In genomic region chr4:143232277-143232676, GRCh38 we compare ENCODE assay signal across 18 cellular contexts. TPM values are rescaled to one million over a fixed set of nuclear protein-coding genes. Genes with fewer than 3 reads are reported as not detected.
DNase-seq lines count a peak whose midpoint lies in the region; ATAC-seq, FAIRE-seq and TF ChIP-seq lines count a peak whose summit lies in the region.
"Had no signal": no experiment of that assay in that cellular context is flagged by ENCODE, and none has a peak within 500 bp of the region (broad histone marks: within the 10 kb centered on the region; RNA-seq: fewer than 3 reads in every experiment).

No MANE protein-coding gene starts in this region.

- no peaks in the 10 kb centered on the region for H3F3A ChIP-seq in GM23338 (replicated peaks; ENCODE audit: low read depth)

- no peak for TF ChIP-seq RAD21 in H1 (IDR thresholded peaks at IDR 0.05 in 1 of 2, conservative IDR thresholded peaks at IDR 0.05 in 1 of 2; ENCODE audit: low read depth in 2 of 2, low read length in 2 of 2)

- H2AK5ac ChIP-seq in H1 (ENCODE audit: low read depth, low read length): no peak overlapping the region

- no peak overlapping the region for H2BK120ac ChIP-seq in H1 (replicated peaks; ENCODE audit: low read depth, low read length)

- H3K9me3 ChIP-seq in mammary epithelial cell (replicated peaks; ENCODE audit: insufficient read depth, low read length) (no peaks in the 10 kb centered on the region), breast epithelium (no peaks in the 10 kb centered on the region), H1 (ENCODE audit: insufficient read depth in 2 of 2, low read depth in 1 of 2, low read length in 1 of 2) (no peaks in the 10 kb centered on the region)
- H3K9me3 ChIP-seq: BLaER1 had no signal

- DNase-seq in mammary epithelial cell (no peak), breast epithelium (ENCODE audit: low spot score in 2 of 2) (no peak), H1 (ENCODE audit: low read depth in 1 of 2, low spot score in 2 of 2) (no peak), left colon (no peak), GM23338 (ENCODE audit: low spot score) (no peak)
- DNase-seq: AML-193; CD8-positive, alpha-beta memory T cell; DMS 273 treated with DMSO at 0.1 percent for 48 hours; GM23248; H9 had no signal

- no peak overlapping the region for H3K9ac ChIP-seq in mammary epithelial cell (ENCODE audit: insufficient read depth, low read length)
- H3K9ac ChIP-seq in H1 (replicated peaks in 1 of 4; ENCODE audit: extremely low read depth in 1 of 4, low read depth in 3 of 4, low read length in 3 of 4): no peak overlapping the region
- H3K9ac ChIP-seq: BLaER1, GM23248 had no signal

- no peaks in the 10 kb centered on the region for H3K9me3 Mint-ChIP-seq in GM23338
- H3K9me3 Mint-ChIP-seq: CD8-positive, alpha-beta memory T cell; H9; IgD-negative memory B cell had no signal

- WGBS in mammary epithelial cell (ENCODE audit: low coverage, missing lambda C conversion rate): 83% methylated on average over 2 of the region's 2 CpGs
- 60% methylated on average over 2 of the region's 2 CpGs; no CpG with 5 or more reads in 1 of the 2 experiments for WGBS in H1 (ENCODE audit: extremely low coverage in 1 of 2, insufficient coverage in 1 of 2, insufficient read length in 1 of 2, insufficient replicate concordance in 2 of 2, low coverage in 1 of 2, low lambda C conversion rate in 2 of 2, missing lambda C conversion rate in 1 of 2), 2 experiments

- FAIRE-seq in H1 (lab: Jason Lieb, UNC): no peak
- FAIRE-seq: GM12878, GM18507 had no signal

- no peak overlapping the region for H3K27ac ChIP-seq in mammary epithelial cell (ENCODE audit: insufficient read depth, low read depth, low read length)
- H3K27ac ChIP-seq in breast epithelium: no peak overlapping the region
- H3K27ac ChIP-seq in H1 (ENCODE audit: low read depth, low read length): no peak overlapping the region; the same call in 1 of the 2 replicates
- H3K27ac ChIP-seq in GM23338 (ENCODE audit: low read depth): no peak overlapping the region
- H3K27ac ChIP-seq: 22Rv1, BLaER1, GM23248 had no signal

- no peaks in the 10 kb centered on the region for H3K4me1 Mint-ChIP-seq in GM23338
- H3K4me1 Mint-ChIP-seq: CD8-positive, alpha-beta memory T cell; IgD-negative memory B cell had no signal

- H3K79me2 ChIP-seq in mammary epithelial cell (ENCODE audit: insufficient read depth, low read length) (no peaks in the 10 kb centered on the region), H1 (ENCODE audit: control insufficient read depth in 1 of 2, insufficient read depth in 2 of 2, low read length in 2 of 2) (no peaks in the 10 kb centered on the region), GM23338 (replicated peaks; ENCODE audit: insufficient read depth) (no peaks in the 10 kb centered on the region)

- no peak overlapping the region for H3K56ac ChIP-seq in H1 (replicated peaks; ENCODE audit: insufficient read length, low read depth, low read length)

- no peak overlapping the region for H4K91ac ChIP-seq in H1 (replicated peaks; ENCODE audit: insufficient read length, low read length)

- no peaks in the 10 kb centered on the region for H3K4me1 ChIP-seq in mammary epithelial cell (ENCODE audit: insufficient read depth, low read length)
- H3K4me1 ChIP-seq in breast epithelium: no peaks in the 10 kb centered on the region
- no peaks in the 10 kb centered on the region for H3K4me1 ChIP-seq in H1 (replicated peaks in 1 of 4; ENCODE audit: control insufficient read depth in 3 of 4, insufficient read depth in 4 of 4, low read length in 3 of 4)
- H3K4me1 ChIP-seq in GM23338 (ENCODE audit: insufficient read depth): no peaks in the 10 kb centered on the region
- H3K4me1 ChIP-seq: BLaER1 had no signal

- H2BK5ac ChIP-seq in H1 (ENCODE audit: low read depth, low read length): no peak overlapping the region

- CTCF ChIA-PET in mammary epithelial cell (lab: Charles Lee; ENCODE audit: low non-redundant PET) (no interaction called here), H1 (lab: Charles Lee; ENCODE audit: partially characterized antibody) (no interaction called here)

- H3K36me3 ChIP-seq in mammary epithelial cell (ENCODE audit: insufficient read depth, low read length) (no peaks in the 10 kb centered on the region), breast epithelium (no peaks in the 10 kb centered on the region), H1 (ENCODE audit: control insufficient read depth in 2 of 4, insufficient read depth in 4 of 4, low read length in 3 of 4) (no peaks in the 10 kb centered on the region), GM23338 (ENCODE audit: insufficient read depth) (no peaks in the 10 kb centered on the region)
- H3K36me3 ChIP-seq: BLaER1 had no signal

- no peak overlapping the region for H4K8ac ChIP-seq in H1 (ENCODE audit: extremely low read depth, insufficient read depth, low read length)

- H3K27ac Mint-ChIP-seq in GM23338: no peak overlapping the region
- H3K27ac Mint-ChIP-seq: CD8-positive, alpha-beta memory T cell; H9; IgD-negative memory B cell had no signal

- no peak overlapping the region for H2BK20ac ChIP-seq in H1 (ENCODE audit: low read length)

- no peaks in the 10 kb centered on the region for H3K27me3 Mint-ChIP-seq in GM23338 (ENCODE audit: insufficient read depth, low read depth, poor library complexity)
- H3K27me3 Mint-ChIP-seq: CD8-positive, alpha-beta memory T cell; IgD-negative memory B cell had no signal

- H3K79me1 ChIP-seq in H1 (ENCODE audit: low read depth, low read length): no peaks in the 10 kb centered on the region

- H3K9me2 ChIP-seq in GM23338 (ENCODE audit: insufficient read depth): no peaks in the 10 kb centered on the region

- H3K4me3 ChIP-seq in mammary epithelial cell (replicated peaks in 1 of 3; ENCODE audit: insufficient read depth in 1 of 3, low read depth in 2 of 3, low read length in 3 of 3): no peak overlapping the region
- H3K4me3 ChIP-seq in breast epithelium: no peak overlapping the region
- no peak overlapping the region for H3K4me3 ChIP-seq in H1 (ENCODE audit: extremely low read depth in 1 of 4, insufficient read depth in 2 of 4, low read depth in 3 of 4, low read length in 4 of 4)
- no peak overlapping the region for H3K4me3 ChIP-seq in GM23338
- H3K4me3 ChIP-seq: BLaER1, GM12878, GM23248 had no signal

- peak overlapping the region; percentile 3 for H2AFZ ChIP-seq in mammary epithelial cell (ENCODE audit: low read depth, low read length)
- H2AFZ ChIP-seq in H1 (ENCODE audit: low read length): peak overlapping the region; percentile 77; the same call in 1 of the 2 replicates
- H2AFZ ChIP-seq in GM23338: no peak overlapping the region
- H2AFZ ChIP-seq: GM23248 had no signal

- no peak overlapping the region for H3K18ac ChIP-seq in H1 (ENCODE audit: extremely low read depth, low read length)

- no peaks in the 10 kb centered on the region for H3K27me3 ChIP-seq in mammary epithelial cell (ENCODE audit: insufficient read depth, low read length)
- no peaks in the 10 kb centered on the region for H3K27me3 ChIP-seq in breast epithelium
- H3K27me3 ChIP-seq in H1 (replicated peaks in 1 of 4; ENCODE audit: control insufficient read depth in 3 of 4, extremely low read depth in 1 of 4, insufficient read depth in 3 of 4, low read length in 3 of 4): no peaks in the 10 kb centered on the region
- no peaks in the 10 kb centered on the region for H3K27me3 ChIP-seq in GM23338 (ENCODE audit: insufficient read depth)
- H3K27me3 ChIP-seq: BLaER1 had no signal

- no peak overlapping the region for H4K5ac ChIP-seq in H1 (ENCODE audit: insufficient read length, low read depth, low read length)

- H3K23ac ChIP-seq in H1 (ENCODE audit: insufficient read length): no peak overlapping the region

- H3K4me2 ChIP-seq in mammary epithelial cell (ENCODE audit: insufficient read depth, low read depth, low read length) (no peak overlapping the region), H1 (ENCODE audit: insufficient read depth in 1 of 2, low read depth in 2 of 2, low read length in 2 of 2) (no peak overlapping the region), GM23338 (no peak overlapping the region)
- H3K4me2 ChIP-seq: BLaER1 had no signal

- ATAC-seq in left colon: peak; percentile 73
- no peak for ATAC-seq in GM21528 (IDR thresholded peaks at IDR 0.05; ENCODE audit: low FRiP score, unreplicated experiment)
- no peak for ATAC-seq in HG03378 (IDR thresholded peaks at IDR 0.05; ENCODE audit: unreplicated experiment)
- ATAC-seq in HG02759 (IDR thresholded peaks at IDR 0.05; ENCODE audit: unreplicated experiment): no peak
- ATAC-seq in GM23338: no peak
- ATAC-seq: GM12878 had no signal

- TF ChIP-seq CTCF in mammary epithelial cell (conservative IDR thresholded peaks at IDR 0.05 in 1 of 2, IDR thresholded peaks at IDR 0.05 in 1 of 2; ENCODE audit: extremely low read depth in 1 of 2, insufficient read depth in 1 of 2, low read depth in 1 of 2, low read length in 2 of 2): no peak
- TF ChIP-seq CTCF in breast epithelium (IDR thresholded peaks at IDR 0.05): no peak
- TF ChIP-seq CTCF in H1 (IDR thresholded peaks at IDR 0.05; ENCODE audit: control extremely low read depth in 1 of 3, insufficient read depth in 1 of 3, low read depth in 1 of 3, low read length in 3 of 3): no peak
- TF ChIP-seq CTCF in GM23338 (conservative IDR thresholded peaks at IDR 0.05; ENCODE audit: low read depth in 2 of 2): no peak

- H4K20me1 ChIP-seq in mammary epithelial cell (ENCODE audit: insufficient read depth, low read length) (no peaks in the 10 kb centered on the region), H1 (replicated peaks in 1 of 2; ENCODE audit: control insufficient read depth in 1 of 2, insufficient read depth in 2 of 2, low read length in 2 of 2) (no peaks in the 10 kb centered on the region), GM23338 (replicated peaks; ENCODE audit: insufficient read depth) (no peaks in the 10 kb centered on the region)
- H4K20me1 ChIP-seq: BLaER1 had no signal

- no peak overlapping the region for H3K14ac ChIP-seq in H1 (ENCODE audit: insufficient read length)

- H2BK15ac ChIP-seq in H1 (ENCODE audit: low read length): no peak overlapping the region

- BruUV-seq in mammary epithelial cell (replicated peaks; lab: Mats Ljungman, UMichigan): no TSS peak

- dilution Hi-C loops in mammary epithelial cell (cut with HindIII; ENCODE audit: low sequenced_read_pairs): no loop called here

- no peak for TF ChIP-seq POLR2A in breast epithelium (IDR thresholded peaks at IDR 0.05)
- no peak for TF ChIP-seq POLR2A in H1 (IDR thresholded peaks at IDR 0.05; ENCODE audit: control extremely low read depth in 1 of 2, low read depth in 2 of 2, low read length in 2 of 2)

- H3K36me3 Mint-ChIP-seq in GM23338 (ENCODE audit: low read depth): no peaks in the 10 kb centered on the region
- H3K36me3 Mint-ChIP-seq: CD8-positive, alpha-beta memory T cell; IgD-negative memory B cell had no signal

- intact Hi-C loops in mammary epithelial cell (cut with micrococcal nuclease) (no loop called here), breast epithelium (cut with DNase I; ENCODE audit: low total_unique reads) (no loop called here), left colon (cut with DNase I, micrococcal nuclease) (no loop called here)

- H3K23me2 ChIP-seq in H1 (ENCODE audit: low read depth, low read length): no peaks in the 10 kb centered on the region

- H3K4ac ChIP-seq in H1 (replicated peaks; ENCODE audit: insufficient read length, low read depth, low read length): no peak overlapping the region

- H2BK12ac ChIP-seq in H1 (ENCODE audit: low read depth, low read length): no peak overlapping the region

- POLR2A ChIA-PET in H1 (lab: Charles Lee; ENCODE audit: partially characterized antibody): no interaction called here

- no peak overlapping the region for H3K4me3 Mint-ChIP-seq in GM23338
- H3K4me3 Mint-ChIP-seq: CD8-positive, alpha-beta memory T cell; H9; IgD-negative memory B cell had no signal

- TF ChIP-seq EP300 in H1 (IDR thresholded peaks at IDR 0.05; ENCODE audit: borderline replicate concordance in 1 of 2, low read depth in 2 of 2, low read length in 2 of 2): no peak

- in situ Hi-C loops in mammary epithelial cell (cut with MboI; ENCODE audit: low sequenced_read_pairs in 2 of 2): no loop called here

RNA-seq across cellular contexts. Expression of gene USP38, which starts 47.6 kb away (rescaled TPM):
- 10 to 100 TPM; 18.3 to 37.5 TPM for total RNA-seq in mammary epithelial cell
- 10.2 TPM for polyA plus RNA-seq in mammary epithelial cell
- polyA minus RNA-seq in mammary epithelial cell: 17.8 TPM
- 10 to 100 TPM; 19.7 to 28.2 (median 21.6) TPM for total RNA-seq in breast epithelium
- 10.5 and 10.8 TPM in 2 replicates for total RNA-seq in H1 (2021; fragmentation: NEBNext Ultra II Directional; extraction: Animal tissue kit (Norgen Biotek cat#: 25700))
- 3.2 and 3.3 TPM in 2 replicates for polyA plus RNA-seq in H1 (2011; rRNA removed)
- 3.7 TPM for polyA plus RNA-seq in H1 (2011; cell fraction: cytosol; rRNA removed)
- polyA plus RNA-seq in H1 (2011; cell fraction: nucleus; rRNA removed): 4.8 TPM
- 3.2 to 5.2 TPM (median 4.5 TPM) in 4 replicates for polyA plus RNA-seq in H1 (2012, experiment 1 of 2)
- 0.45 TPM for polyA plus RNA-seq in H1 (2012, experiment 2 of 2)
- polyA plus RNA-seq in H1 (2013, experiment 1 of 2): 3.8 TPM
- 3.6 TPM for polyA plus RNA-seq in H1 (2013, experiment 2 of 2)
- polyA minus RNA-seq in H1 (2011; rRNA and poly(A)+ RNA removed): 20.9 and 22.1 TPM in 2 replicates
- polyA minus RNA-seq in H1 (2011; cell fraction: cytosol; rRNA and poly(A)+ RNA removed): 11.7 TPM
- polyA minus RNA-seq in H1 (2011; cell fraction: nucleus; rRNA and poly(A)+ RNA removed): 27.6 TPM
- total RNA-seq in left colon: 10 to 100 TPM; 34.6 to 60.4 TPM
- total RNA-seq in GM23338 (2014; rRNA removed; shearing (Covaris generic)): 14.0 and 16.5 TPM in 2 replicates
- 3.5 and 3.7 TPM in 2 replicates for polyA plus RNA-seq in GM23338 (2016; fragmentation: Nextera tagmentation; extraction: Ambion mirVana)
